22 cellular contexts compared by ENCODE assay signal in the genomic region with DNA sequence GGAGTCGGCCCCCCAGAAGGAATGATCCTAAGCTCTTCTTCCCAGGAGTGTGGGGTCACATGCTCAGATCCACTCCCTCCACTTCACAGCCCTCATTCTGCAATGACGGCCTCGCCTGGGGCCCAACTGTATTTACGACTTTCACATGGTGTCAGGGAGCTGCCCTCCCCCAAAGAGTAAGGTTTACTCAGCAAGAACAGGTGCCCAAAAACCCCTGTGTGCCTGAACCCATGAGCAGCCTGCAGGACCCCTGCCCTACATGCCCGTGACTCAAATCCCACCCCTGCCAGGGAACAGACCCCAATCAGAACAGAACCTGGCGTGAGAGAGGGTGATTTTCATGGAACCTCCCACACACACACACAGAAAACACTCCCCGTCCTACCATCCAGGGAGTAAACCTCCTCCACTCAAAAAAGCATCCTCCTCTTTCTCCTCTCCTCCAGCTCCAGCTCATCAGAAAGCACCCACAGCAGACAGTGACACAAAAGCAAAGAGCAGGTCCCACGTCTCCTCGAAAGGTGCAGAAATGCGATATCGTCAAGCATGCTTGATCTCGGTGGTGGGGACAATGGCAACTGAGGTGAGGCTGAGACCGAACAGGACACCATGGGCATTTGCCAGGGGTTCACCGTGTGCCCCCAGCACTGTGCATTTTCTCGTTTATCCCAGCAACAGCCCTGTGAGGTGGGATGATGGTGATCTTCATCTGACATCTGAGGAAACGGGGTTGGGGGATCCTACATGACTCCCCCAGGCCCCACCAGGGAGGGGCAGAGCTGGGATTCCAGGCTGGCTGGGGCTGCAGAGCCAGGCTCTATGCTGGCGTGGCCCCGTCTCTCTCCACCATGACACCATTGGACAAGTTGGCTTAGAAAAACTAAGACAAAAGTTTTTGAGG.
A peak's percentile ranks its signal among the peaks of the same experiment; 100 is the strongest.
DNase-seq lines count a peak whose midpoint lies in the region; ATAC-seq and TF ChIP-seq lines count a peak whose summit lies in the region.
"Had no signal": no experiment of that assay in that cellular context is flagged by ENCODE, and none has a peak within 500 bp of the region (broad histone marks: within the 10 kb centered on the region; RNA-seq: fewer than 3 reads in every experiment).

No MANE protein-coding gene starts in this region.

- no peak overlapping the region for H4K8ac ChIP-seq in H9 (replicated peaks; ENCODE audit: insufficient read length, low read depth, low read length)

- no peaks in the 10 kb centered on the region for H3K27me3 ChIP-seq in H9 (ENCODE audit: insufficient read depth, low read length)
- no peaks in the 10 kb centered on the region for H3K27me3 ChIP-seq in colonic mucosa

- H3K14ac ChIP-seq in H9 (ENCODE audit: insufficient read depth, low read length): no peak overlapping the region

- H3K23ac ChIP-seq in H9 (ENCODE audit: insufficient read length, low read depth, low read length): no peak overlapping the region

- no peak overlapping the region for H2AFZ ChIP-seq in H9 (ENCODE audit: low read length)
- H2AFZ ChIP-seq: GM23338, PC-9 had no signal

- H3K36me3 Mint-ChIP-seq in H9 (ENCODE audit: insufficient read depth in 1 of 3, low read depth in 3 of 3) (peaks cover 0 to 5% (median 2%) of the 10 kb centered on the region in 3 experiments; a peak in 2 of 7 replicates), mesothelial cell of epicardium (peaks cover 2% of the 10 kb centered on the region)
- H3K36me3 Mint-ChIP-seq: CD8-positive, alpha-beta T cell had no signal

- H3K9me3 ChIP-seq in H9 (ENCODE audit: control insufficient read depth, low read depth, low read length) (no peaks in the 10 kb centered on the region), colonic mucosa (no peaks in the 10 kb centered on the region)

- no peak overlapping the region for H3K4me3 Mint-ChIP-seq in H9
- no peak overlapping the region for H3K4me3 Mint-ChIP-seq in mesothelial cell of epicardium
- H3K4me3 Mint-ChIP-seq: CD8-positive, alpha-beta T cell; GM23338 had no signal

- no peaks in the 10 kb centered on the region for H3K79me2 ChIP-seq in H9 (ENCODE audit: insufficient read depth, low read length)

- H4K91ac ChIP-seq in H9 (ENCODE audit: insufficient read length, low read depth, low read length): no peak overlapping the region

- no peak overlapping the region for H2BK15ac ChIP-seq in H9 (ENCODE audit: low read depth, low read length)

- H3K9ac ChIP-seq in H9 (ENCODE audit: extremely low read depth, insufficient read length, low read length): no peak overlapping the region
- no peak overlapping the region for H3K9ac ChIP-seq in colonic mucosa (ENCODE audit: low read depth in 2 of 2, low read length in 2 of 2)

- no peak overlapping the region for H2BK20ac ChIP-seq in H9 (ENCODE audit: low read depth, low read length, poor library complexity, severe bottlenecking)

- H3K36me3 ChIP-seq in colonic mucosa: no peaks in the 10 kb centered on the region

- H3K27me3 Mint-ChIP-seq in H9 (ENCODE audit: low read depth) (peaks cover 14% of the 10 kb centered on the region), mesothelial cell of epicardium (ENCODE audit: low read depth) (no peaks in the 10 kb centered on the region)

- H3K23me2 ChIP-seq in H9 (ENCODE audit: insufficient read length, low read depth, low read length, poor library complexity, severe bottlenecking): no peaks in the 10 kb centered on the region

- DNase-seq in H9 (peak; percentile 12), colonic mucosa (peak; percentile 9), mesothelial cell of epicardium (ENCODE audit: low spot score in 2 of 2, unreplicated experiment in 2 of 2) (peak in 1 of 2 experiments; percentile 36), DMS114 treated with DMSO at 0.1 percent for 48 hours (lab: John Stamatoyannopoulos, UW; ENCODE audit: unreplicated experiment) (no peak)
- DNase-seq in stimulated activated naive CD8-positive, alpha-beta T cell treated with anti-CD3 and anti-CD28 coated beads, Interleukin-15, Interleukin-2, amounts not matched to agents 100 U/mL and 50 U/mL, for 24 hours: no peak
- DNase-seq: C1 segment of cervical spinal cord; CD8-positive, alpha-beta T cell; DMS153; HCEC 1CT; KG1; NCI-H1092; NCI-H1436; NCI-H187 treated with DMSO at 0.1 percent for 48 hours; NCI-H226; NCI-H510A treated with DMSO at 0.1 percent for 48 hours; NCI-H748 treated with DMSO at 0.1 percent for 48 hours; PC-9; RPMI8226; SHP77 had no signal

- H2BK5ac ChIP-seq in H9 (ENCODE audit: insufficient read length, low read length): no peak overlapping the region

- peaks cover 12 to 19% of the 10 kb centered on the region in 2 experiments; a peak in 4 of 5 replicates for H3K9me3 Mint-ChIP-seq in H9
- H3K9me3 Mint-ChIP-seq in mesothelial cell of epicardium: peaks cover 21% of the 10 kb centered on the region

- no peak overlapping the region for H2BK120ac ChIP-seq in H9 (ENCODE audit: low read depth, low read length, poor library complexity, severe bottlenecking)

- no peak overlapping the region for H4K5ac ChIP-seq in H9 (ENCODE audit: insufficient read length, low read depth, low read length)

- H4K20me1 ChIP-seq in H9 (ENCODE audit: control insufficient read depth, insufficient read depth, insufficient read length): no peaks in the 10 kb centered on the region

- no peaks in the 10 kb centered on the region for H3K79me1 ChIP-seq in H9 (ENCODE audit: insufficient read depth, low read depth, low read length, poor library complexity, severe bottlenecking)

- peak overlapping the region in 1 of 3 experiments; percentile 17; a peak in 1 of 7 replicates for H3K27ac Mint-ChIP-seq in H9
- H3K27ac Mint-ChIP-seq in mesothelial cell of epicardium: peak overlapping the region; percentile 31
- H3K27ac Mint-ChIP-seq: CD8-positive, alpha-beta T cell; GM23338 had no signal

- TF ChIP-seq CTCF in H9 (conservative IDR thresholded peaks at IDR 0.05): no peak
- TF ChIP-seq CTCF in colonic mucosa (IDR thresholded peaks at IDR 0.05): no peak
- TF ChIP-seq CTCF in mesothelial cell of epicardium (IDR thresholded peaks at IDR 0.05; ENCODE audit: unreplicated experiment): no peak

- no peak overlapping the region for H2AK5ac ChIP-seq in H9 (ENCODE audit: insufficient read length, low read length)

- intact Hi-C loops in colonic mucosa (cut with DNase I): no loop called here

- ATAC-seq in HG02623 (IDR thresholded peaks at IDR 0.05; ENCODE audit: unreplicated experiment): no peak
- ATAC-seq in stimulated activated naive CD8-positive, alpha-beta T cell treated with anti-CD3 and anti-CD28 coated beads, Interleukin-15, Interleukin-2, amounts not matched to agents 100 U/mL and 50 U/mL, for 24 hours: no peak
- ATAC-seq: CD8-positive, alpha-beta T cell; GM23338 had no signal

- H3K56ac ChIP-seq in H9 (ENCODE audit: insufficient read length, low read depth, low read length): no peak overlapping the region

- no peaks in the 10 kb centered on the region; the same call in 1 of the 2 replicates for H3K4me1 ChIP-seq in H9 (ENCODE audit: insufficient read depth, low read length)
- no peaks in the 10 kb centered on the region for H3K4me1 ChIP-seq in colonic mucosa

- no peak overlapping the region for H3K4me2 ChIP-seq in H9 (ENCODE audit: insufficient read depth, insufficient read length, low read length)
- H3K4me2 ChIP-seq: GM23338, PC-9 had no signal

- no peak overlapping the region for H3K4ac ChIP-seq in H9 (ENCODE audit: low read depth, low read length)

- H3K4me1 Mint-ChIP-seq in H9 (peaks cover 7 to 11% of the 10 kb centered on the region in 2 experiments), mesothelial cell of epicardium (peaks cover 53% of the 10 kb centered on the region)

- H3K18ac ChIP-seq in H9 (ENCODE audit: insufficient read length, low read depth, low read length): no peak overlapping the region

- no peak overlapping the region for H3K4me3 ChIP-seq in colonic mucosa
- H3K4me3 ChIP-seq: GM23338, PC-9 had no signal

- H3T11ph ChIP-seq in H9 (ENCODE audit: low read length): no peak overlapping the region

- H3K27ac ChIP-seq in H9 (ENCODE audit: insufficient read length, low read depth, low read length): no peak overlapping the region
- H3K27ac ChIP-seq in colonic mucosa: no peak overlapping the region
- peak overlapping the region; percentile 27 for H3K27ac ChIP-seq in temporal lobe (ENCODE audit: low read depth, low read length)
- H3K27ac ChIP-seq: PC-9 had no signal

- WGBS in H9 (ENCODE audit: extremely low coverage, insufficient read length, low lambda C conversion rate): no CpG with 5 or more reads among the region's 18 CpGs

- no peak overlapping the region for H2BK12ac ChIP-seq in H9 (ENCODE audit: insufficient read length, low read depth, low read length)

Comparison
In these comparisons a context has a peak if more than half of its experiments do, and no peak if none do; other contexts are left out.
1. DNase-seq: peak in H9 (single experiment) and colonic mucosa (single experiment); none in DMS114 treated with DMSO at 0.1 percent for 48 hours (single experiment) and stimulated activated naive CD8-positive, alpha-beta T cell treated with anti-CD3 and anti-CD28 coated beads, Interleukin-15, Interleukin-2, amounts not matched to agents 100 U/mL and 50 U/mL, for 24 hours (single experiment).